In genomic region chr2:224442092-224442999, GRCh38 we compare ENCODE assay signal across 8 cellular contexts. TPM values are rescaled to one million over a fixed set of nuclear protein-coding genes. Genes with fewer than 3 reads are reported as not detected.
DNase-seq lines count a peak whose midpoint lies in the region; ATAC-seq, FAIRE-seq and TF ChIP-seq lines count a peak whose summit lies in the region.

No MANE protein-coding gene starts in this region.

- peaks cover 0 to 12% (median 0%) of the 10 kb centered on the region in 4 donors for H3K27me3 ChIP-seq in esophagus squamous epithelium
- H3K27me3 ChIP-seq in prostate gland (replicated peaks; ENCODE audit: insufficient read depth) = no peaks in the 10 kb centered on the region

- TF ChIP-seq CTCF in A549 (IDR thresholded peaks at IDR 0.05) (no peak), OCI-LY7 (conservative IDR thresholded peaks at IDR 0.05; ENCODE audit: low read length) (no peak), esophagus squamous epithelium (IDR thresholded peaks at IDR 0.05) (no peak), prostate gland (IDR thresholded peaks at IDR 0.05) (no peak)

- peak overlapping the region; percentile 72 to 88 for H3K27ac ChIP-seq in A549
- H3K27ac ChIP-seq in OCI-LY7 (ENCODE audit: low read depth, low read length, poor library complexity, severe bottlenecking) = no peak overlapping the region
- peak overlapping the region; percentile 41 to 81 (median 73) for H3K27ac ChIP-seq in esophagus squamous epithelium
- H3K27ac ChIP-seq in prostate gland = no peak overlapping the region

- WGBS in A549 (ENCODE audit: missing lambda C conversion rate) = 53% methylated on average over 29 of the region's 85 CpGs
- WGBS in esophagus squamous epithelium, 2 donors = 5 to 7% methylated on average over 18 to 22 of the region's 85 CpGs
- 12% methylated on average over 45 of the region's 85 CpGs for WGBS in prostate gland

- no peak for TF ChIP-seq RAD21 in A549 (conservative IDR thresholded peaks at IDR 0.05 in 1 of 2, IDR thresholded peaks at IDR 0.05 in 1 of 2)

- no TSS peak for BruUV-seq in OCI-LY7 (replicated peaks; lab: Mats Ljungman, UMichigan)

- H3K79me2 ChIP-seq in OCI-LY7 (ENCODE audit: insufficient read depth, low read depth, low read length) = no peaks in the 10 kb centered on the region

- peak; percentile 43 to 70; a peak in 5 of 6 replicates for ATAC-seq in A549
- ATAC-seq in HG03095 (IDR thresholded peaks at IDR 0.05; ENCODE audit: unreplicated experiment) = no peak

- TF ChIP-seq POLR2A in A549 (IDR thresholded peaks at IDR 0.05; ENCODE audit: low read length) (no peak), GM12892 (IDR thresholded peaks at IDR 0.05; ENCODE audit: low read depth, low read length) (no peak), esophagus squamous epithelium (IDR thresholded peaks at IDR 0.05) (no peak), prostate gland (IDR thresholded peaks at IDR 0.05) (no peak)

- CTCF ChIA-PET in A549 (lab: Yijun Ruan, JAX) = interaction anchor here (0.5 kb wide), 1 partner anchor 21 kb away, joined by 4 read pairs; no protein-coding TSS in a partner anchor
- CTCF ChIA-PET in OCI-LY7 (lab: Charles Lee; ENCODE audit: unreplicated experiment) = no interaction called here

- H3K4me1 ChIP-seq in A549 (0 out of 3 replicates have a peak, but pooled peaks cover 7% of the 10 kb centered on the region), OCI-LY7 (ENCODE audit: insufficient read depth, low read length, poor library complexity, severe bottlenecking) (no peaks in the 10 kb centered on the region), esophagus squamous epithelium (peaks cover 3 to 58% (median 14%) of the 10 kb centered on the region in 3 donors), prostate gland (replicated peaks) (no peaks in the 10 kb centered on the region)

- no peaks in the 10 kb centered on the region for H3K36me3 ChIP-seq in OCI-LY7 (ENCODE audit: insufficient read depth, low read length)
- H3K36me3 ChIP-seq in esophagus squamous epithelium = no peaks in the 10 kb centered on the region
- H3K36me3 ChIP-seq in prostate gland = no peaks in the 10 kb centered on the region

- H2AFZ ChIP-seq in OCI-LY7 (ENCODE audit: low read length) = no peak overlapping the region

- no peak for TF ChIP-seq EP300 in A549 (IDR thresholded peaks at IDR 0.05)

- POLR2A ChIA-PET in A549 (lab: Yijun Ruan, JAX) (interaction anchor here (1.4 kb wide), 1 partner anchor 43 kb away, joined by 5 read pairs; no protein-coding TSS in a partner anchor), OCI-LY7 (lab: Charles Lee) (interaction anchor here (0.5 to 1.5 kb wide), 4 partner anchors 11 to 644 kb away, joined by 3 to 5 read pairs (median 4); no protein-coding TSS in a partner anchor)

- peak overlapping the region; percentile 63 for H3K4me3 ChIP-seq in A549
- H3K4me3 ChIP-seq in OCI-LY7 (ENCODE audit: low read depth, low read length, poor library complexity, severe bottlenecking) = no peak overlapping the region
- peak overlapping the region; percentile 48 to 68 (median 56) for H3K4me3 ChIP-seq in esophagus squamous epithelium
- peak overlapping the region; percentile 29 to 32 for H3K4me3 ChIP-seq in prostate gland

- no peaks in the 10 kb centered on the region for H3K9me2 ChIP-seq in OCI-LY7 (ENCODE audit: insufficient read depth, low read length)

- FAIRE-seq in A549 (lab: Jason Lieb, UNC) (no peak), GM12892 (lab: Jason Lieb, UNC) (peak; percentile 38)

- H3K9me3 ChIP-seq in A549 (no peaks in the 10 kb centered on the region), OCI-LY7 (ENCODE audit: low read length) (no peaks in the 10 kb centered on the region), esophagus squamous epithelium (no peaks in the 10 kb centered on the region), prostate gland (no peaks in the 10 kb centered on the region)

- H3K4me2 ChIP-seq in A549 (peak overlapping the region; percentile 96), OCI-LY7 (ENCODE audit: low read length) (peak overlapping the region; percentile 10; the same call in 1 of the 2 replicates)

- no peaks in the 10 kb centered on the region for H4K20me1 ChIP-seq in OCI-LY7 (ENCODE audit: insufficient read depth, low read length)

- intact Hi-C loops in OCI-LY7 (cut with micrococcal nuclease; ENCODE audit: unreplicated experiment) = no loop called here
- intact Hi-C loops in esophagus squamous epithelium (cut with DNase I) = loop anchor here (5.0 kb wide), 1 partner anchor 80 kb away; no protein-coding TSS in a partner anchor
- intact Hi-C loops in prostate gland (cut with DNase I) = loop anchor here (10.0 kb wide), 1 partner anchor 212 kb away; no protein-coding TSS in a partner anchor

- DNase-seq in A549 (ENCODE audit: low read depth in 1 of 2, low spot score in 1 of 2) (no peak), GM12892 (ENCODE audit: insufficient read length) (peak; percentile 9), OCI-LY7 (ENCODE audit: low spot score) (no peak), esophagus squamous epithelium (lab: John Stamatoyannopoulos, UW) (no peak), prostate gland (ENCODE audit: low spot score) (no peak), 8988T (no peak), NCI-H1436 treated with DMSO at 0.1 percent for 48 hours (lab: John Stamatoyannopoulos, UW) (no peak)

TF ChIP-seq in A549, 52 proteins besides CTCF, POLR2A, EP300 and RAD21:
- no peak for TF ChIP-seq CHD4 (IDR thresholded peaks at IDR 0.05; ENCODE audit: borderline replicate concordance)
- no peak for TF ChIP-seq CBX2 (IDR thresholded peaks at IDR 0.05; ENCODE audit: borderline replicate concordance, low read depth)
- TF ChIP-seq HOXA7 (CRISPR knock-in tag; IDR thresholded peaks at IDR 0.05) = no peak
- TF ChIP-seq RARB (CRISPR knock-in tag; IDR thresholded peaks at IDR 0.05) = no peak
- TF ChIP-seq SMC3 (IDR thresholded peaks at IDR 0.05) = no peak
- peak; percentile 13 for TF ChIP-seq ZFP36 (IDR thresholded peaks at IDR 0.05; ENCODE audit: borderline replicate concordance, partially characterized antibody)
- TF ChIP-seq TP53 (CRISPR knock-in tag; IDR thresholded peaks at IDR 0.05) = no peak
- no peak for TF ChIP-seq TFCP2L1 (CRISPR knock-in tag; IDR thresholded peaks at IDR 0.05)

RNA-seq across cellular contexts. Expression of gene FAM124B, which starts 40.4 kb away (rescaled TPM):
- polyA plus RNA-seq in A549 (2011; rRNA removed) (not detected in 2 replicates), A549 (2017; fragmentation: RNase III; extraction: RNeasy Plus Mini Kit Qiagen cat#74134 plus additional on column Dnase treatment) (not detected in 3 replicates)
- polyA plus RNA-seq in A549 (2012; cell fraction: cytosol; rRNA removed) = not detected in 2 replicates
- not detected in 2 replicates for polyA plus RNA-seq in A549 (2012; cell fraction: nucleus; rRNA removed)
- not detected in 2 replicates for polyA minus RNA-seq in A549 (2011; rRNA and poly(A)+ RNA removed)
- not detected for polyA plus RNA-seq in GM12892 (2012; ENCODE audit: missing spikeins)
- not detected in 2 replicates for total RNA-seq in OCI-LY7 (2014; rRNA removed; shearing (Covaris generic))
- total RNA-seq in OCI-LY7 (2022) (not detected in 2 replicates), esophagus squamous epithelium (1 to 10 TPM in 2 of 4 donors, under 1 TPM in 2; 0.38 to 2.7 (median 1.2) TPM), prostate gland (under 1 TPM; 0.18 to 0.91 TPM)

Comparison
In these comparisons a context has a peak if more than half of its experiments do, and no peak if none do; other contexts are left out.
1. H3K27ac ChIP-seq: peak in A549 (2 of 2) and esophagus squamous epithelium (4 of 4); none in OCI-LY7 (single experiment) and prostate gland (0 of 2).